Comparison of ENCODE assay signal across 12 cellular contexts in the genomic region with DNA sequence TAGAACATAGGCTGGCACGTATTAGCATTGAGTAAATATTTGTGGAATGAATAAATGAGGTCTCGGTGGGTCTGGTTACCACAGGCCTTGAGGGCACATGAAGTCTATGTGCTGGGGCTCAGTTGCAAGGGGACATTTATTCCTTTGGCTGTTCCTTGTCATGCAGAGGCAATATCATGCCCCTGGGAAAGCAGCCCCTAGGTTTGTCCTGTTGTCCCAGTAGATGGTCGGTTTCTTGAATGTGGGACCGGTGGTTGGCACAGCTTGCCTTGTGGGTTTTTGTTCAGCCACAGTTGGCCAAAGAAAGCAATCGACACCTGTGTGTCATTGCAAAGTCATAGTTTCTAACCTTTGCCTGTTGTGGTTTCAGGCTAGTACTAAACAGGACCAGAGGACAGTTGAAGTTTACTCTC. TPM values are rescaled to one million over a fixed set of nuclear protein-coding genes. Genes with fewer than 3 reads are reported as not detected.
DNase-seq lines count a peak whose midpoint lies in the region; ATAC-seq and TF ChIP-seq lines count a peak whose summit lies in the region.
"Had no signal": no experiment of that assay in that cellular context is flagged by ENCODE, and none has a peak within 500 bp of the region (broad histone marks: within the 10 kb centered on the region; RNA-seq: fewer than 3 reads in every experiment).

No MANE protein-coding gene starts in this region.

- 77 to 84% methylated on average over 5 of the region's 5 CpGs for WGBS in lower leg skin, 2 donors

- intact Hi-C loops in gastrocnemius medialis (cut with DNase I; ENCODE audit: low total_unique reads) = no loop called here
- intact Hi-C loops in lower leg skin (cut with DNase I; ENCODE audit: low total_unique reads) = no loop called here

- H3K4me2 ChIP-seq in Loucy (ENCODE audit: low read depth, low read length, poor library complexity, severe bottlenecking) = peak overlapping the region; percentile 14
- H3K4me2 ChIP-seq: A549 had no signal

- TF ChIP-seq POLR2A in gastrocnemius medialis (IDR thresholded peaks at IDR 0.05) = no peak
- TF ChIP-seq POLR2A in lower leg skin (IDR thresholded peaks at IDR 0.05) = no peak

- no peaks in the 10 kb centered on the region for H4K20me1 ChIP-seq in Loucy (ENCODE audit: insufficient read depth, low read length, poor library complexity, severe bottlenecking)

- no peaks in the 10 kb centered on the region for H3K9me3 ChIP-seq in Loucy (ENCODE audit: insufficient read depth, low read depth, low read length)
- H3K9me3 ChIP-seq in gastrocnemius medialis = no peaks in the 10 kb centered on the region
- H3K9me3 ChIP-seq: A549, ascending aorta had no signal

- H3F3A ChIP-seq in Loucy (ENCODE audit: low read depth) = no peaks in the 10 kb centered on the region

- no peaks in the 10 kb centered on the region for H3K9me2 ChIP-seq in Loucy (replicated peaks; ENCODE audit: low read depth, low read length)

- H3K79me2 ChIP-seq in Loucy (ENCODE audit: insufficient read depth, low read length) = no peaks in the 10 kb centered on the region
- H3K79me2 ChIP-seq: parathyroid adenoma had no signal

- in situ Hi-C loops in gastrocnemius medialis (cut with MboI; ENCODE audit: low sequenced_read_pairs in 4 of 4) = no loop called here

- H3K4me3 ChIP-seq in Loucy (ENCODE audit: low read length, poor library complexity, severe bottlenecking) = no peak overlapping the region
- no peak overlapping the region for H3K4me3 ChIP-seq in gastrocnemius medialis
- H3K4me3 ChIP-seq in lower leg skin (ENCODE audit: low read depth, poor library complexity, severe bottlenecking) = no peak overlapping the region
- H3K4me3 ChIP-seq: A549, ascending aorta had no signal

- peak; percentile 15 for DNase-seq in NCI-H748 (lab: John Stamatoyannopoulos, UW; ENCODE audit: unreplicated experiment)
- DNase-seq in NCI-H748 treated with DMSO at 0.1 percent for 48 hours (lab: John Stamatoyannopoulos, UW) = no peak
- no peak for DNase-seq in gastrocnemius medialis
- no peak for DNase-seq in inferior parietal cortex (ENCODE audit: extremely low spot score)
- no peak for DNase-seq in lower leg skin (ENCODE audit: low spot score in 2 of 2)
- no peak for DNase-seq in NCI-H82 (lab: John Stamatoyannopoulos, UW)
- DNase-seq: NCI-H146 had no signal

- H3K4me1 ChIP-seq in Loucy (ENCODE audit: insufficient read depth, low read length, poor library complexity, severe bottlenecking) (peaks cover 25% of the 10 kb centered on the region), gastrocnemius medialis (peaks cover 10 to 23% of the 10 kb centered on the region in 2 donors)
- H3K4me1 ChIP-seq: A549, ascending aorta, parathyroid adenoma had no signal

- no peak for TF ChIP-seq CTCF in Loucy (conservative IDR thresholded peaks at IDR 0.05; ENCODE audit: low read length)
- TF ChIP-seq CTCF in gastrocnemius medialis (IDR thresholded peaks at IDR 0.05 in 4 of 5, conservative IDR thresholded peaks at IDR 0.05 in 1 of 5) = no peak
- TF ChIP-seq CTCF in lower leg skin (IDR thresholded peaks at IDR 0.05) = no peak

- no peak overlapping the region for H3K9ac ChIP-seq in Loucy (ENCODE audit: low read depth, low read length, poor library complexity, severe bottlenecking)
- H3K9ac ChIP-seq: parathyroid adenoma had no signal

- peak; percentile 85 for ATAC-seq in HG02678 (IDR thresholded peaks at IDR 0.05; ENCODE audit: unreplicated experiment)
- peak; percentile 53 to 67 for ATAC-seq in gastrocnemius medialis
- ATAC-seq: A549 had no signal

- H3K36me3 ChIP-seq in Loucy (ENCODE audit: insufficient read depth, low read length) (peaks cover 23% of the 10 kb centered on the region; the same call in 1 of the 2 replicates), gastrocnemius medialis (no peaks in the 10 kb centered on the region)

- H2AFZ ChIP-seq in Loucy (ENCODE audit: low read length) = no peak overlapping the region
- H2AFZ ChIP-seq: parathyroid adenoma had no signal

- peak overlapping the region; percentile 8 to 29 (median 27) for H3K27ac ChIP-seq in gastrocnemius medialis
- H3K27ac ChIP-seq: A549, ascending aorta, parathyroid adenoma had no signal

- no peaks in the 10 kb centered on the region for H3K27me3 ChIP-seq in Loucy (ENCODE audit: insufficient read depth, low read length, poor library complexity, severe bottlenecking)
- no peaks in the 10 kb centered on the region for H3K27me3 ChIP-seq in gastrocnemius medialis
- H3K27me3 ChIP-seq: ascending aorta had no signal

RNA-seq across cellular contexts. Expression of gene GPR183, which starts 24.7 kb away (rescaled TPM):
- total RNA-seq in gastrocnemius medialis = 1 to 10 TPM in 3 of 4 donors, under 1 TPM in 1; 0.49 to 3.4 (median 2.5) TPM
- total RNA-seq in lower leg skin = 10 to 100 TPM in 2 of 4 donors, 1 to 10 TPM in 2; 2.3 to 13.7 (median 9.1) TPM
